ENCODE assay signal across 9 cellular contexts in the genomic region with DNA sequence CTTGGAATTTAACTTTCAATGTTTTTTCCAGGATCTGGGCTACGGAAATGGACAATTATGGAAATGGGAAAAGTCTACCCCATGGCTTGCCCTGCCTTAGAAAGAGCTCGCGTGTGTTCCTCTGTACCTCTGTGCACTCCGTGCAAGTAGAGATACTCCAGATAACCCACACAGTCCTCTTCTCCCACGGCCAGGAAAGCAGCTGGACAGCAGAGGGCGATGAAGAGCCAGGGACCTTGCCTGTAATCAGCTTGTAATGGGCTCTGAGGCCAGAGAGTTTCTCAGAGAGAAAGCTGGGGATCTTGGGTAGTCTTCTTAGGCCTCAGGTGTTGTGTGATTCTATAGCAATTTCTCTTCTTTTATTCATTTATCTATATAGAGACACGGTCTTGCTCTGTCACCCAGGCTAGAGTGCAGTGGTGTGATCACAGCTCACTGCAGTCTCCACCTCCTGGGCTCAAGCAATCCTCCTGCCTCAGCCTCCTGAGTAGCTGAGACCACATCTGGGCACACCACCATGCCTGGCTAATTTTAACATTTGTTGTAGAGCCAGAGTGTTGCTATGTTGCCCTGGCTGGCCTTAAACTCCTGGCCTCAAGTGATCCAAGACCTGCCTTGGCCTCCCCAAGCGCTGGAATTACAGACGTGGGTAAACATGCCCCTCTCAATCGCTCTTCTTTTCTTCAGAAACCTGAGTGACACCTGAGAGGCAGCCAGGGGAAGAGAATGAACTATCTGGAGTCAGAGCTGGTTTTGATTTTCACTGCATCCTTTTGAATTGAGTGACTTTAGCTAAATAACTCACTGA. TPM values are rescaled to one million over a fixed set of nuclear protein-coding genes. Genes with fewer than 3 reads are reported as not detected.
A peak's percentile ranks its signal among the peaks of the same experiment; 100 is the strongest.
DNase-seq lines count a peak whose midpoint lies in the region; ATAC-seq and TF ChIP-seq lines count a peak whose summit lies in the region.
"Had no signal": no experiment of that assay in that cellular context is flagged by ENCODE, and none has a peak within 500 bp of the region (broad histone marks: within the 10 kb centered on the region; RNA-seq: fewer than 3 reads in every experiment).

No MANE protein-coding gene starts in this region.

- intact Hi-C loops in Panc1 (cut with micrococcal nuclease; ENCODE audit: unreplicated experiment) = no loop called here

- no peaks in the 10 kb centered on the region for H3K36me3 Mint-ChIP-seq in activated T-cell treated with anti-CD3 and anti-CD28 coated beads, Interleukin-2, amount 50 U/mL, for 24 hours (ENCODE audit: low read depth)
- no peaks in the 10 kb centered on the region for H3K36me3 Mint-ChIP-seq in neural crest cell (ENCODE audit: low read depth)

- BruUV-seq in Panc1 (replicated peaks; lab: Mats Ljungman, UMichigan) = no TSS peak

- H3K9me3 Mint-ChIP-seq in activated T-cell treated with anti-CD3 and anti-CD28 coated beads, Interleukin-2, amount 50 U/mL, for 24 hours = no peaks in the 10 kb centered on the region
- H3K9me3 Mint-ChIP-seq in neural crest cell = no peaks in the 10 kb centered on the region
- no peaks in the 10 kb centered on the region for H3K9me3 Mint-ChIP-seq in stimulated activated naive CD8-positive, alpha-beta T cell treated with anti-CD3 and anti-CD28 coated beads, Interleukin-15, amount 100 ng/mL, for 72 hours

- in situ Hi-C loops in Panc1 (cut with HindIII; ENCODE audit: low pct_unique_long_range_greater_than_20kb, low sequenced_read_pairs) = no loop called here

- CTCF ChIA-PET in Panc1 (lab: Charles Lee) = interaction anchor here (0.6 to 1.8 kb wide), 8 partner anchors 20 to 245 kb away, joined by 3 to 30 read pairs (median 4); no protein-coding TSS in a partner anchor

- H3K4me3 Mint-ChIP-seq in activated T-cell treated with anti-CD3 and anti-CD28 coated beads, Interleukin-2, amount 50 U/mL, for 24 hours = no peak overlapping the region
- H3K4me3 Mint-ChIP-seq in neural crest cell = peak overlapping the region; percentile 84
- H3K4me3 Mint-ChIP-seq in stimulated activated naive CD8-positive, alpha-beta T cell treated with anti-CD3 and anti-CD28 coated beads, Interleukin-15, amount 100 ng/mL, for 72 hours = peak overlapping the region in 1 of 2 donors; percentile 3

- TF ChIP-seq CTCF in Panc1 (IDR thresholded peaks at IDR 0.05) (peak; percentile 85), fibroblast of mammary gland (conservative IDR thresholded peaks at IDR 0.05; ENCODE audit: control insufficient read depth, insufficient read depth, low read depth, low read length) (peak; percentile 98), neural crest cell (conservative IDR thresholded peaks at IDR 0.05) (peak; percentile 92)

- H3K27me3 ChIP-seq in Panc1 (ENCODE audit: control insufficient read depth, insufficient read depth, low read length) = no peaks in the 10 kb centered on the region

- H3K4me3 ChIP-seq in Panc1 (ENCODE audit: low read depth in 2 of 2, low read length in 2 of 2) (no peak overlapping the region), fibroblast of mammary gland (ENCODE audit: control insufficient read depth, low read depth, low read length) (no peak overlapping the region)

- DNase-seq in DMS153 (lab: John Stamatoyannopoulos, UW) = peak; percentile 77
- DNase-seq in LoVo (ENCODE audit: low spot score) = peak; percentile 71
- DNase-seq in Panc1 (ENCODE audit: low read depth, low spot score) = peak; percentile 69
- DNase-seq in activated T-cell treated with anti-CD3 and anti-CD28 coated beads, Interleukin-2, amount 50 U/mL, for 24 hours = peak; percentile 88
- peak; percentile 79 for DNase-seq in fibroblast of mammary gland (ENCODE audit: low read depth)
- DNase-seq in neural crest cell (ENCODE audit: low read depth, low spot score) = peak; percentile 93
- DNase-seq in stimulated activated naive CD8-positive, alpha-beta T cell treated with anti-CD3 and anti-CD28 coated beads, Interleukin-15, amount 100 ng/mL, for 72 hours = peak; percentile 82 to 85
- no peak for DNase-seq in mesenteric fat pad (ENCODE audit: low spot score)

- H3K4me1 Mint-ChIP-seq in activated T-cell treated with anti-CD3 and anti-CD28 coated beads, Interleukin-2, amount 50 U/mL, for 24 hours (ENCODE audit: low read depth) = peaks cover 31% of the 10 kb centered on the region
- peaks cover 21% of the 10 kb centered on the region for H3K4me1 Mint-ChIP-seq in neural crest cell
- peaks cover 43% of the 10 kb centered on the region for H3K4me1 Mint-ChIP-seq in stimulated activated naive CD8-positive, alpha-beta T cell treated with anti-CD3 and anti-CD28 coated beads, Interleukin-15, amount 100 ng/mL, for 72 hours

- no peak overlapping the region for H3K27ac Mint-ChIP-seq in activated T-cell treated with anti-CD3 and anti-CD28 coated beads, Interleukin-2, amount 50 U/mL, for 24 hours
- no peak overlapping the region for H3K27ac Mint-ChIP-seq in neural crest cell (ENCODE audit: unreplicated experiment)
- peak overlapping the region in 1 of 2 donors; percentile 90 for H3K27ac Mint-ChIP-seq in stimulated activated naive CD8-positive, alpha-beta T cell treated with anti-CD3 and anti-CD28 coated beads, Interleukin-15, amount 100 ng/mL, for 72 hours

- H3K27me3 Mint-ChIP-seq in activated T-cell treated with anti-CD3 and anti-CD28 coated beads, Interleukin-2, amount 50 U/mL, for 24 hours = no peaks in the 10 kb centered on the region
- H3K27me3 Mint-ChIP-seq in neural crest cell (ENCODE audit: low read depth) = no peaks in the 10 kb centered on the region
- peaks cover under 1% of the 10 kb centered on the region for H3K27me3 Mint-ChIP-seq in stimulated activated naive CD8-positive, alpha-beta T cell treated with anti-CD3 and anti-CD28 coated beads, Interleukin-15, amount 100 ng/mL, for 72 hours

- ATAC-seq in Panc1 = peak; percentile 67
- peak; percentile 73 for ATAC-seq in stimulated activated naive CD8-positive, alpha-beta T cell treated with anti-CD3 and anti-CD28 coated beads, Interleukin-15, amount 100 ng/mL, for 72 hours

- H3K4me1 ChIP-seq in Panc1 (ENCODE audit: control insufficient read depth, insufficient read depth, low read length) = peaks cover 19% of the 10 kb centered on the region

- peak overlapping the region; percentile 15; the same call in 1 of the 2 replicates for H3K27ac ChIP-seq in Panc1 (ENCODE audit: low read length)

- H3K36me3 ChIP-seq in Panc1 (ENCODE audit: control insufficient read depth, insufficient read depth, low read length) = peaks cover 3% of the 10 kb centered on the region; the same call in 1 of the 2 replicates

- H3K9me3 ChIP-seq in Panc1 (ENCODE audit: control insufficient read depth, insufficient read depth, low read depth, low read length) = no peaks in the 10 kb centered on the region

- POLR2A ChIA-PET in Panc1 (lab: Charles Lee) = interaction anchor here (1.2 kb wide), 1 partner anchor 65 kb away, joined by 3 read pairs; no protein-coding TSS in a partner anchor

RNA-seq across cellular contexts. Expression of a gene that starts 2.3 kb away (rescaled TPM):
- total RNA-seq in Panc1 (2021; ENCODE audit: unreplicated experiment) (31.0 TPM), neural crest cell (35.3 and 37.9 TPM in 2 replicates), mesenteric fat pad (14.5 TPM)
- 12.6 TPM for polyA plus RNA-seq in Panc1 (2012; ENCODE audit: insufficient read length)

RNA-seq across cellular contexts. Expression of a gene that starts 5.5 kb away (rescaled TPM):
- total RNA-seq in Panc1 (2021; ENCODE audit: unreplicated experiment) (0.03 TPM), neural crest cell (0.07 and 0.20 TPM in 2 replicates), mesenteric fat pad (not detected)
- 0.06 TPM for polyA plus RNA-seq in Panc1 (2012; ENCODE audit: insufficient read length)
- total RNA-seq: T-helper 2 cell treated with Interferon-gamma antibody and Interleukin-4, amounts not matched to agents 100 ng/mL and 5 ng/mL, for 36 hours had no signal

RNA-seq across cellular contexts. Expression of a gene that starts 52.3 kb away (rescaled TPM):
- total RNA-seq in Panc1 (2021; ENCODE audit: unreplicated experiment) (24.7 TPM), neural crest cell (45.5 and 47.5 TPM in 2 replicates), mesenteric fat pad (21.7 TPM)
- 17.8 TPM for polyA plus RNA-seq in Panc1 (2012; ENCODE audit: insufficient read length)
